Comparison of ENCODE assay signal across 1 cellular context in the genomic region with DNA sequence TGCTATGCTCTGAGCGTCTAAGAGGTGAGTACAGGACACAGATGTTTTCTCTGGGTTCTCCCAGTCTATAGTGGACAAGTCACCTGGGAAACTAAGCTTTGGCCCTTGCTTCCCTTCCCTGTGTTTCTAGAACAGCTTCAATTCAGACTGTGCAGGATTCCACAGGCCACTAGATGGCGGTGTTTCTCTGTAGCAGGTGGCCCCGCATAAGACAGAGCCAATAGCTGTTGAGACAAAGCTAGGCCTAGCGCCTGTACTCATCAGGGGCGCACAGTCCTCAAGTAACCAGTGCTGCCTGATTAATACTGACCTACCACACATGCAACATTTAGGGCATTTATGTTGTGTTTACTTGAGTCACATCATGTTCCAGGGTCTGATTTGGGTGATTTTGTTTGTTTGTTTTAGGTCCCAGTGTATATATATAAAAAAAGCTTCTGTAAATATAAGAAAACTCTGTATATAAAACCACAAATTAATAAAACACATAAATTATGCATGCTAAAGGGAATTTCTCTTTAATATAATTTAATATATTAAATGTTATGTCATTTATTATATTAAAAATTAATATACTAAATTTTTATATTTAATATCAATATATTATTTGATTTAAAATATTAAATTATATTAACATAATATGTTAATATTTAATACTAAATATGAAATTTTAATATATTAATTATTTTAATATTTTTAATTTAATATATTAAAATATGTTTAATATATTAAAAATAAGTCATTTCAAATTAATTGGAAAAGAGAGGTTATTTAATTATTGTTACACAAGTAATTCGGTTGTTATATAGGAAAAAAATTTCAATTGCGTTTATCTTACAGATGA.
TF ChIP-seq lines count a peak whose summit lies in the region.

No MANE protein-coding gene starts in this region.

TF ChIP-seq in K562, 482 proteins besides CTCF, POLR2A, EP300 and RAD21 (continued from another document and continues in another):
- TF ChIP-seq, protein P1, sequence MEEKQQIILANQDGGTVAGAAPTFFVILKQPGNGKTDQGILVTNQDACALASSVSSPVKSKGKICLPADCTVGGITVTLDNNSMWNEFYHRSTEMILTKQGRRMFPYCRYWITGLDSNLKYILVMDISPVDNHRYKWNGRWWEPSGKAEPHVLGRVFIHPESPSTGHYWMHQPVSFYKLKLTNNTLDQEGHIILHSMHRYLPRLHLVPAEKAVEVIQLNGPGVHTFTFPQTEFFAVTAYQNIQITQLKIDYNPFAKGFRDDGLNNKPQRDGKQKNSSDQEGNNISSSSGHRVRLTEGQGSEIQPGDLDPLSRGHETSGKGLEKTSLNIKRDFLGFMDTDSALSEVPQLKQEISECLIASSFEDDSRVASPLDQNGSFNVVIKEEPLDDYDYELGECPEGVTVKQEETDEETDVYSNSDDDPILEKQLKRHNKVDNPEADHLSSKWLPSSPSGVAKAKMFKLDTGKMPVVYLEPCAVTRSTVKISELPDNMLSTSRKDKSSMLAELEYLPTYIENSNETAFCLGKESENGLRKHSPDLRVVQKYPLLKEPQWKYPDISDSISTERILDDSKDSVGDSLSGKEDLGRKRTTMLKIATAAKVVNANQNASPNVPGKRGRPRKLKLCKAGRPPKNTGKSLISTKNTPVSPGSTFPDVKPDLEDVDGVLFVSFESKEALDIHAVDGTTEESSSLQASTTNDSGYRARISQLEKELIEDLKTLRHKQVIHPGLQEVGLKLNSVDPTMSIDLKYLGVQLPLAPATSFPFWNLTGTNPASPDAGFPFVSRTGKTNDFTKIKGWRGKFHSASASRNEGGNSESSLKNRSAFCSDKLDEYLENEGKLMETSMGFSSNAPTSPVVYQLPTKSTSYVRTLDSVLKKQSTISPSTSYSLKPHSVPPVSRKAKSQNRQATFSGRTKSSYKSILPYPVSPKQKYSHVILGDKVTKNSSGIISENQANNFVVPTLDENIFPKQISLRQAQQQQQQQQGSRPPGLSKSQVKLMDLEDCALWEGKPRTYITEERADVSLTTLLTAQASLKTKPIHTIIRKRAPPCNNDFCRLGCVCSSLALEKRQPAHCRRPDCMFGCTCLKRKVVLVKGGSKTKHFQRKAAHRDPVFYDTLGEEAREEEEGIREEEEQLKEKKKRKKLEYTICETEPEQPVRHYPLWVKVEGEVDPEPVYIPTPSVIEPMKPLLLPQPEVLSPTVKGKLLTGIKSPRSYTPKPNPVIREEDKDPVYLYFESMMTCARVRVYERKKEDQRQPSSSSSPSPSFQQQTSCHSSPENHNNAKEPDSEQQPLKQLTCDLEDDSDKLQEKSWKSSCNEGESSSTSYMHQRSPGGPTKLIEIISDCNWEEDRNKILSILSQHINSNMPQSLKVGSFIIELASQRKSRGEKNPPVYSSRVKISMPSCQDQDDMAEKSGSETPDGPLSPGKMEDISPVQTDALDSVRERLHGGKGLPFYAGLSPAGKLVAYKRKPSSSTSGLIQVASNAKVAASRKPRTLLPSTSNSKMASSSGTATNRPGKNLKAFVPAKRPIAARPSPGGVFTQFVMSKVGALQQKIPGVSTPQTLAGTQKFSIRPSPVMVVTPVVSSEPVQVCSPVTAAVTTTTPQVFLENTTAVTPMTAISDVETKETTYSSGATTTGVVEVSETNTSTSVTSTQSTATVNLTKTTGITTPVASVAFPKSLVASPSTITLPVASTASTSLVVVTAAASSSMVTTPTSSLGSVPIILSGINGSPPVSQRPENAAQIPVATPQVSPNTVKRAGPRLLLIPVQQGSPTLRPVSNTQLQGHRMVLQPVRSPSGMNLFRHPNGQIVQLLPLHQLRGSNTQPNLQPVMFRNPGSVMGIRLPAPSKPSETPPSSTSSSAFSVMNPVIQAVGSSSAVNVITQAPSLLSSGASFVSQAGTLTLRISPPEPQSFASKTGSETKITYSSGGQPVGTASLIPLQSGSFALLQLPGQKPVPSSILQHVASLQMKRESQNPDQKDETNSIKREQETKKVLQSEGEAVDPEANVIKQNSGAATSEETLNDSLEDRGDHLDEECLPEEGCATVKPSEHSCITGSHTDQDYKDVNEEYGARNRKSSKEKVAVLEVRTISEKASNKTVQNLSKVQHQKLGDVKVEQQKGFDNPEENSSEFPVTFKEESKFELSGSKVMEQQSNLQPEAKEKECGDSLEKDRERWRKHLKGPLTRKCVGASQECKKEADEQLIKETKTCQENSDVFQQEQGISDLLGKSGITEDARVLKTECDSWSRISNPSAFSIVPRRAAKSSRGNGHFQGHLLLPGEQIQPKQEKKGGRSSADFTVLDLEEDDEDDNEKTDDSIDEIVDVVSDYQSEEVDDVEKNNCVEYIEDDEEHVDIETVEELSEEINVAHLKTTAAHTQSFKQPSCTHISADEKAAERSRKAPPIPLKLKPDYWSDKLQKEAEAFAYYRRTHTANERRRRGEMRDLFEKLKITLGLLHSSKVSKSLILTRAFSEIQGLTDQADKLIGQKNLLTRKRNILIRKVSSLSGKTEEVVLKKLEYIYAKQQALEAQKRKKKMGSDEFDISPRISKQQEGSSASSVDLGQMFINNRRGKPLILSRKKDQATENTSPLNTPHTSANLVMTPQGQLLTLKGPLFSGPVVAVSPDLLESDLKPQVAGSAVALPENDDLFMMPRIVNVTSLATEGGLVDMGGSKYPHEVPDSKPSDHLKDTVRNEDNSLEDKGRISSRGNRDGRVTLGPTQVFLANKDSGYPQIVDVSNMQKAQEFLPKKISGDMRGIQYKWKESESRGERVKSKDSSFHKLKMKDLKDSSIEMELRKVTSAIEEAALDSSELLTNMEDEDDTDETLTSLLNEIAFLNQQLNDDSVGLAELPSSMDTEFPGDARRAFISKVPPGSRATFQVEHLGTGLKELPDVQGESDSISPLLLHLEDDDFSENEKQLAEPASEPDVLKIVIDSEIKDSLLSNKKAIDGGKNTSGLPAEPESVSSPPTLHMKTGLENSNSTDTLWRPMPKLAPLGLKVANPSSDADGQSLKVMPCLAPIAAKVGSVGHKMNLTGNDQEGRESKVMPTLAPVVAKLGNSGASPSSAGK (IDR thresholded peaks at IDR 0.05), result no peak
- TF ChIP-seq SMAD1 (IDR thresholded peaks at IDR 0.05; ENCODE audit: low read depth, low read length, partially characterized antibody) (no peak), PHTF2 (CRISPR knock-in tag; IDR thresholded peaks at IDR 0.05) (no peak), ZKSCAN8 (CRISPR knock-in tag; IDR thresholded peaks at IDR 0.05) (no peak), ZNF134 (CRISPR knock-in tag; conservative IDR thresholded peaks at IDR 0.05) (peak; percentile 77), TBP (optimal IDR thresholded peaks at IDR 0.05; ENCODE audit: low read depth, low read length) (no peak), PHF20 (IDR thresholded peaks at IDR 0.05; ENCODE audit: partially characterized antibody) (no peak), ZNF146 (CRISPR knock-in tag; IDR thresholded peaks at IDR 0.05; ENCODE audit: unreplicated experiment) (no peak), STAG1 (CRISPR knock-in tag; IDR thresholded peaks at IDR 0.05; ENCODE audit: borderline replicate concordance) (peak; percentile 87; the same call in 1 of the 2 replicates), XRCC3 (IDR thresholded peaks at IDR 0.05) (no peak), HMG20B (CRISPR knock-in tag; IDR thresholded peaks at IDR 0.05) (no peak), ZNF263 (CRISPR knock-in tag; IDR thresholded peaks at IDR 0.05; ENCODE audit: borderline replicate concordance) (no peak), ZNF76 (CRISPR knock-in tag; IDR thresholded peaks at IDR 0.05; ENCODE audit: borderline replicate concordance) (no peak), ZNF224 (CRISPR knock-in tag; IDR thresholded peaks at IDR 0.05) (no peak), HEY1 (CRISPR knock-in tag; IDR thresholded peaks at IDR 0.05; ENCODE audit: borderline replicate concordance) (no peak), CBX5 (IDR thresholded peaks at IDR 0.05; ENCODE audit: borderline replicate concordance, low read depth) (0 out of 2 replicates have a peak, but pooled peaks have one; percentile 49), TCFL5 (CRISPR knock-in tag; conservative IDR thresholded peaks at IDR 0.05) (no peak), CBX8 (IDR thresholded peaks at IDR 0.05; ENCODE audit: borderline replicate concordance, extremely low read depth, low read depth, low read length, poor library complexity, severe bottlenecking) (no peak), DDX20 (tag; IDR thresholded peaks at IDR 0.05; ENCODE audit: low read depth) (no peak), RCOR1 (IDR thresholded peaks at IDR 0.05; ENCODE audit: borderline replicate concordance in 1 of 2, low read depth in 2 of 2, low read length in 2 of 2) (peak in 1 of 2 experiments; percentile 62; a peak in 1 of 4 replicates), ZNF140 (CRISPR knock-in tag; IDR thresholded peaks at IDR 0.05) (no peak), IFI16 (CRISPR knock-in tag; IDR thresholded peaks at IDR 0.05) (no peak), RAD51 (IDR thresholded peaks at IDR 0.05; ENCODE audit: borderline replicate concordance, low read depth) (no peak), FOXJ3 (CRISPR knock-in tag; IDR thresholded peaks at IDR 0.05) (no peak)
- TF ChIP-seq, protein P2, sequence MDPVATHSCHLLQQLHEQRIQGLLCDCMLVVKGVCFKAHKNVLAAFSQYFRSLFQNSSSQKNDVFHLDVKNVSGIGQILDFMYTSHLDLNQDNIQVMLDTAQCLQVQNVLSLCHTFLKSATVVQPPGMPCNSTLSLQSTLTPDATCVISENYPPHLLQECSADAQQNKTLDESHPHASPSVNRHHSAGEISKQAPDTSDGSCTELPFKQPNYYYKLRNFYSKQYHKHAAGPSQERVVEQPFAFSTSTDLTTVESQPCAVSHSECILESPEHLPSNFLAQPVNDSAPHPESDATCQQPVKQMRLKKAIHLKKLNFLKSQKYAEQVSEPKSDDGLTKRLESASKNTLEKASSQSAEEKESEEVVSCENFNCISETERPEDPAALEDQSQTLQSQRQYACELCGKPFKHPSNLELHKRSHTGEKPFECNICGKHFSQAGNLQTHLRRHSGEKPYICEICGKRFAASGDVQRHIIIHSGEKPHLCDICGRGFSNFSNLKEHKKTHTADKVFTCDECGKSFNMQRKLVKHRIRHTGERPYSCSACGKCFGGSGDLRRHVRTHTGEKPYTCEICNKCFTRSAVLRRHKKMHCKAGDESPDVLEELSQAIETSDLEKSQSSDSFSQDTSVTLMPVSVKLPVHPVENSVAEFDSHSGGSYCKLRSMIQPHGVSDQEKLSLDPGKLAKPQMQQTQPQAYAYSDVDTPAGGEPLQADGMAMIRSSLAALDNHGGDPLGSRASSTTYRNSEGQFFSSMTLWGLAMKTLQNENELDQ (CRISPR knock-in tag; IDR thresholded peaks at IDR 0.05; ENCODE audit: borderline replicate concordance), result no peak
- TF ChIP-seq, protein P3, sequence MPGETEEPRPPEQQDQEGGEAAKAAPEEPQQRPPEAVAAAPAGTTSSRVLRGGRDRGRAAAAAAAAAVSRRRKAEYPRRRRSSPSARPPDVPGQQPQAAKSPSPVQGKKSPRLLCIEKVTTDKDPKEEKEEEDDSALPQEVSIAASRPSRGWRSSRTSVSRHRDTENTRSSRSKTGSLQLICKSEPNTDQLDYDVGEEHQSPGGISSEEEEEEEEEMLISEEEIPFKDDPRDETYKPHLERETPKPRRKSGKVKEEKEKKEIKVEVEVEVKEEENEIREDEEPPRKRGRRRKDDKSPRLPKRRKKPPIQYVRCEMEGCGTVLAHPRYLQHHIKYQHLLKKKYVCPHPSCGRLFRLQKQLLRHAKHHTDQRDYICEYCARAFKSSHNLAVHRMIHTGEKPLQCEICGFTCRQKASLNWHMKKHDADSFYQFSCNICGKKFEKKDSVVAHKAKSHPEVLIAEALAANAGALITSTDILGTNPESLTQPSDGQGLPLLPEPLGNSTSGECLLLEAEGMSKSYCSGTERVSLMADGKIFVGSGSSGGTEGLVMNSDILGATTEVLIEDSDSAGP (CRISPR knock-in tag; IDR thresholded peaks at IDR 0.05), result no peak
- TF ChIP-seq, protein P4, sequence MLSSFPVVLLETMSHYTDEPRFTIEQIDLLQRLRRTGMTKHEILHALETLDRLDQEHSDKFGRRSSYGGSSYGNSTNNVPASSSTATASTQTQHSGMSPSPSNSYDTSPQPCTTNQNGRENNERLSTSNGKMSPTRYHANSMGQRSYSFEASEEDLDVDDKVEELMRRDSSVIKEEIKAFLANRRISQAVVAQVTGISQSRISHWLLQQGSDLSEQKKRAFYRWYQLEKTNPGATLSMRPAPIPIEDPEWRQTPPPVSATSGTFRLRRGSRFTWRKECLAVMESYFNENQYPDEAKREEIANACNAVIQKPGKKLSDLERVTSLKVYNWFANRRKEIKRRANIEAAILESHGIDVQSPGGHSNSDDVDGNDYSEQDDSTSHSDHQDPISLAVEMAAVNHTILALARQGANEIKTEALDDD (IDR thresholded peaks at IDR 0.05), result peak; percentile 58; the same call in 1 of the 2 replicates
- TF ChIP-seq, protein P5, sequence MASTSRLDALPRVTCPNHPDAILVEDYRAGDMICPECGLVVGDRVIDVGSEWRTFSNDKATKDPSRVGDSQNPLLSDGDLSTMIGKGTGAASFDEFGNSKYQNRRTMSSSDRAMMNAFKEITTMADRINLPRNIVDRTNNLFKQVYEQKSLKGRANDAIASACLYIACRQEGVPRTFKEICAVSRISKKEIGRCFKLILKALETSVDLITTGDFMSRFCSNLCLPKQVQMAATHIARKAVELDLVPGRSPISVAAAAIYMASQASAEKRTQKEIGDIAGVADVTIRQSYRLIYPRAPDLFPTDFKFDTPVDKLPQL (IDR thresholded peaks at IDR 0.05; ENCODE audit: extremely low read depth, insufficient read length), result no peak
- TF ChIP-seq, protein P6, sequence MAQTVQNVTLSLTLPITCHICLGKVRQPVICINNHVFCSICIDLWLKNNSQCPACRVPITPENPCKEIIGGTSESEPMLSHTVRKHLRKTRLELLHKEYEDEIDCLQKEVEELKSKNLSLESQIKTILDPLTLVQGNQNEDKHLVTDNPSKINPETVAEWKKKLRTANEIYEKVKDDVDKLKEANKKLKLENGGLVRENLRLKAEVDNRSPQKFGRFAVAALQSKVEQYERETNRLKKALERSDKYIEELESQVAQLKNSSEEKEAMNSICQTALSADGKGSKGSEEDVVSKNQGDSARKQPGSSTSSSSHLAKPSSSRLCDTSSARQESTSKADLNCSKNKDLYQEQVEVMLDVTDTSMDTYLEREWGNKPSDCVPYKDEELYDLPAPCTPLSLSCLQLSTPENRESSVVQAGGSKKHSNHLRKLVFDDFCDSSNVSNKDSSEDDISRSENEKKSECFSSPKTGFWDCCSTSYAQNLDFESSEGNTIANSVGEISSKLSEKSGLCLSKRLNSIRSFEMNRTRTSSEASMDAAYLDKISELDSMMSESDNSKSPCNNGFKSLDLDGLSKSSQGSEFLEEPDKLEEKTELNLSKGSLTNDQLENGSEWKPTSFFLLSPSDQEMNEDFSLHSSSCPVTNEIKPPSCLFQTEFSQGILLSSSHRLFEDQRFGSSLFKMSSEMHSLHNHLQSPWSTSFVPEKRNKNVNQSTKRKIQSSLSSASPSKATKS (CRISPR knock-in tag; IDR thresholded peaks at IDR 0.05), result no peak
- TF ChIP-seq, protein P7, sequence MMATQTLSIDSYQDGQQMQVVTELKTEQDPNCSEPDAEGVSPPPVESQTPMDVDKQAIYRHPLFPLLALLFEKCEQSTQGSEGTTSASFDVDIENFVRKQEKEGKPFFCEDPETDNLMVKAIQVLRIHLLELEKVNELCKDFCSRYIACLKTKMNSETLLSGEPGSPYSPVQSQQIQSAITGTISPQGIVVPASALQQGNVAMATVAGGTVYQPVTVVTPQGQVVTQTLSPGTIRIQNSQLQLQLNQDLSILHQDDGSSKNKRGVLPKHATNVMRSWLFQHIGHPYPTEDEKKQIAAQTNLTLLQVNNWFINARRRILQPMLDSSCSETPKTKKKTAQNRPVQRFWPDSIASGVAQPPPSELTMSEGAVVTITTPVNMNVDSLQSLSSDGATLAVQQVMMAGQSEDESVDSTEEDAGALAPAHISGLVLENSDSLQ (IDR thresholded peaks at IDR 0.05), result no peak
